33 cellular contexts compared by ENCODE assay signal in genomic region chr4:137082051-137082450, GRCh38.
"Had no signal": no experiment of that assay in that cellular context is flagged by ENCODE, and none has a peak within 500 bp of the region (broad histone marks: within the 10 kb centered on the region; RNA-seq: fewer than 3 reads in every experiment).

No MANE protein-coding gene starts in this region.

- H3K4me3 ChIP-seq: ascending aorta, cardiac muscle cell, MG63, Peyer's patch, SJSA1 had no signal

- H3K27ac Mint-ChIP-seq: activated CD4-positive, alpha-beta T cell treated with anti-CD3 and anti-CD28 coated beads, Interleukin-2, amount 10 ng/mL, durations not matched to agents 24 days and 14 days; activated CD8-positive, alpha-beta T cell treated with anti-CD3 and anti-CD28 coated beads for 36 hours; activated naive CD8-positive, alpha-beta T cell treated with anti-CD3 and anti-CD28 coated beads for 36 hours; activated T-cell treated with anti-CD3 and anti-CD28 coated beads, Interleukin-2, amount 50 U/mL, for 72 hours; activated T-helper 17 cell treated with anti-CD3 and anti-CD28 coated beads, Interleukin-2, amount 50 U/mL, for 72 hours had no signal

- ATAC-seq: activated CD8-positive, alpha-beta T cell treated with anti-CD3 and anti-CD28 coated beads for 36 hours; activated T-cell treated with anti-CD3 and anti-CD28 coated beads, Interleukin-2, amount 50 U/mL, for 72 hours; activated T-helper 17 cell treated with anti-CD3 and anti-CD28 coated beads, Interleukin-2, amount 50 U/mL, for 72 hours; PC-3 had no signal

- DNase-seq: activated CD4-positive, alpha-beta T cell treated with anti-CD3 and anti-CD28 coated beads, Interleukin-2, amount 10 ng/mL, durations not matched to agents 24 days and 14 days; activated CD4-positive, alpha-beta T cell treated with anti-CD3 and anti-CD28 coated beads, Interleukin-2, amount 50 U/mL, for 4 hours; activated CD8-positive, alpha-beta T cell treated with anti-CD3 and anti-CD28 coated beads for 36 hours; activated effector memory CD4-positive, alpha-beta T cell treated with anti-CD3 and anti-CD28 coated beads, Interleukin-2, amount 50 U/mL, for 16 hours; activated naive CD4-positive, alpha-beta T cell; activated naive CD4-positive, alpha-beta T cell treated with anti-CD3 and anti-CD28 coated beads, Interleukin-2, amount 50 U/mL, for 16 hours; activated naive CD8-positive, alpha-beta T cell treated with anti-CD3 and anti-CD28 coated beads for 36 hours; activated T-cell treated with anti-CD3 and anti-CD28 coated beads, Interleukin-2, amount 50 U/mL, for 1 hour; activated T-cell treated with anti-CD3 and anti-CD28 coated beads, Interleukin-2, amount 50 U/mL, for 72 hours; amygdala; Kasumi-1; KG1; MG63; NCI-H1048; NCI-H1105 treated with DMSO at 0.1 percent for 48 hours; NCI-H1436; NCI-H1694; NCI-H1930; NCI-H510A; NCI-H526; NCI-H748 treated with DMSO at 0.1 percent for 48 hours; NK-92 treated with Interleukin-12 subunit alpha and Interleukin-12 subunit beta, amount 100 ng/mL, for 24 hours; PC-3; Peyer's patch; RPMI8226; SHP77 treated with DMSO at 0.1 percent for 48 hours; T1000 had no signal

- H3K36me3 Mint-ChIP-seq: activated naive CD8-positive, alpha-beta T cell treated with anti-CD3 and anti-CD28 coated beads for 36 hours had no signal

- H3K27me3 Mint-ChIP-seq: activated CD4-positive, alpha-beta T cell treated with anti-CD3 and anti-CD28 coated beads, Interleukin-2, amount 10 ng/mL, durations not matched to agents 24 days and 14 days; activated CD8-positive, alpha-beta T cell treated with anti-CD3 and anti-CD28 coated beads for 36 hours; activated naive CD8-positive, alpha-beta T cell treated with anti-CD3 and anti-CD28 coated beads for 36 hours; activated T-helper 17 cell treated with anti-CD3 and anti-CD28 coated beads, Interleukin-2, amount 50 U/mL, for 72 hours; central memory CD8-positive, alpha-beta T cell had no signal

- H3K4me3 Mint-ChIP-seq: activated CD4-positive, alpha-beta T cell treated with anti-CD3 and anti-CD28 coated beads, Interleukin-2, amount 10 ng/mL, durations not matched to agents 24 days and 14 days; activated CD8-positive, alpha-beta T cell treated with anti-CD3 and anti-CD28 coated beads for 36 hours; activated naive CD8-positive, alpha-beta T cell treated with anti-CD3 and anti-CD28 coated beads for 36 hours; activated T-cell treated with anti-CD3 and anti-CD28 coated beads, Interleukin-2, amount 50 U/mL, for 72 hours; activated T-helper 17 cell treated with anti-CD3 and anti-CD28 coated beads, Interleukin-2, amount 50 U/mL, for 72 hours; central memory CD8-positive, alpha-beta T cell had no signal

- H3K4me1 Mint-ChIP-seq: activated CD4-positive, alpha-beta T cell treated with anti-CD3 and anti-CD28 coated beads, Interleukin-2, amount 10 ng/mL, durations not matched to agents 24 days and 14 days; activated naive CD8-positive, alpha-beta T cell treated with anti-CD3 and anti-CD28 coated beads for 36 hours; activated T-helper 17 cell treated with anti-CD3 and anti-CD28 coated beads, Interleukin-2, amount 50 U/mL, for 72 hours; central memory CD8-positive, alpha-beta T cell had no signal

- FAIRE-seq: TTC549 had no signal

- H3K9me3 Mint-ChIP-seq: activated CD4-positive, alpha-beta T cell treated with anti-CD3 and anti-CD28 coated beads, Interleukin-2, amount 10 ng/mL, durations not matched to agents 24 days and 14 days; activated CD8-positive, alpha-beta T cell treated with anti-CD3 and anti-CD28 coated beads for 36 hours; activated T-helper 17 cell treated with anti-CD3 and anti-CD28 coated beads, Interleukin-2, amount 50 U/mL, for 72 hours; central memory CD8-positive, alpha-beta T cell had no signal
